8 cellular contexts compared by ENCODE assay signal in genomic region chr12:42237052-42237852, GRCh38. TPM values are rescaled to one million over a fixed set of nuclear protein-coding genes. Genes with fewer than 3 reads are reported as not detected.
DNase-seq lines count a peak whose midpoint lies in the region; ATAC-seq lines count a peak whose summit lies in the region.

No MANE protein-coding gene starts in this region.

- POLR2A ChIA-PET in activated CD4-positive, alpha-beta T cell treated with anti-CD3 and anti-CD28 coated beads for 36 hours (lab: Charles Lee) = no interaction called here

- DNase-seq in AML-193 (lab: John Stamatoyannopoulos, UW) (peak; percentile 65), NCI-H226 (peak; percentile 73)
- DNase-seq in activated CD4-positive, alpha-beta T cell treated with anti-CD3 and anti-CD28 coated beads for 36 hours = peak; percentile 85
- DNase-seq in stimulated activated CD4-positive, alpha-beta T cell treated with anti-CD3 and anti-CD28 coated beads, Interleukin-1b, Interleukin-23, amount 100 ng/mL, for 48 hours = peak; percentile 74

- intact Hi-C loops in activated CD4-positive, alpha-beta T cell treated with anti-CD3 and anti-CD28 coated beads for 36 hours (cut with DNase I, micrococcal nuclease) = loop anchor here (1.0 to 5.0 kb wide), 5 partner anchors 63 to 145 kb away; partner anchors contain the start of gene GXYLT1 (in 1 of the 2)

- ATAC-seq in GM18909 (IDR thresholded peaks at IDR 0.05; ENCODE audit: poor library complexity, unreplicated experiment) (peak; percentile 85), HG03139 (IDR thresholded peaks at IDR 0.05; ENCODE audit: unreplicated experiment) (peak; percentile 74)
- peak; percentile 85 for ATAC-seq in activated CD4-positive, alpha-beta T cell treated with anti-CD3 and anti-CD28 coated beads for 36 hours

- H3K4me1 Mint-ChIP-seq in activated CD4-positive, alpha-beta T cell treated with anti-CD3 and anti-CD28 coated beads for 36 hours = peaks cover 40% of the 10 kb centered on the region

- H3K9me3 Mint-ChIP-seq in activated CD4-positive, alpha-beta T cell treated with anti-CD3 and anti-CD28 coated beads for 36 hours (ENCODE audit: low read depth) = no peaks in the 10 kb centered on the region

- no peaks in the 10 kb centered on the region for H3K27me3 Mint-ChIP-seq in activated CD4-positive, alpha-beta T cell treated with anti-CD3 and anti-CD28 coated beads for 36 hours

- H3K27ac Mint-ChIP-seq in activated CD4-positive, alpha-beta T cell treated with anti-CD3 and anti-CD28 coated beads for 36 hours = peak overlapping the region; percentile 90

- H3K27ac ChIP-seq in cingulate gyrus (ENCODE audit: low read depth, low read length) (peak overlapping the region; percentile 75), layer of hippocampus (ENCODE audit: low read depth, low read length) (peak overlapping the region; percentile 89)

- peaks cover 15% of the 10 kb centered on the region for H3K36me3 Mint-ChIP-seq in activated CD4-positive, alpha-beta T cell treated with anti-CD3 and anti-CD28 coated beads for 36 hours (ENCODE audit: low read depth)

- H3K27me3 ChIP-seq in layer of hippocampus (ENCODE audit: control insufficient read depth, insufficient read depth, low read length) = no peaks in the 10 kb centered on the region

- CTCF ChIA-PET in activated CD4-positive, alpha-beta T cell treated with anti-CD3 and anti-CD28 coated beads for 36 hours (lab: Charles Lee) = interaction anchor here (0.7 to 2.1 kb wide), 4 partner anchors 102 to 212 kb away, joined by 3 to 12 read pairs (median 3); no protein-coding TSS in a partner anchor

- H3K4me3 Mint-ChIP-seq in activated CD4-positive, alpha-beta T cell treated with anti-CD3 and anti-CD28 coated beads for 36 hours = peak overlapping the region; percentile 86

RNA-seq across cellular contexts. Expression of gene YAF2, which starts 0.8 kb away (rescaled TPM):
- 10 to 100 TPM; 32.8 to 34.4 TPM for total RNA-seq in activated CD4-positive, alpha-beta T cell treated with anti-CD3 and anti-CD28 coated beads for 36 hours

Comparison
In these comparisons a context has a peak if more than half of its experiments do, and no peak if none do; other contexts are left out.
1. Peak in every context shown above with its lines: DNase-seq, ATAC-seq and H3K27ac ChIP-seq.